In the genomic region with DNA sequence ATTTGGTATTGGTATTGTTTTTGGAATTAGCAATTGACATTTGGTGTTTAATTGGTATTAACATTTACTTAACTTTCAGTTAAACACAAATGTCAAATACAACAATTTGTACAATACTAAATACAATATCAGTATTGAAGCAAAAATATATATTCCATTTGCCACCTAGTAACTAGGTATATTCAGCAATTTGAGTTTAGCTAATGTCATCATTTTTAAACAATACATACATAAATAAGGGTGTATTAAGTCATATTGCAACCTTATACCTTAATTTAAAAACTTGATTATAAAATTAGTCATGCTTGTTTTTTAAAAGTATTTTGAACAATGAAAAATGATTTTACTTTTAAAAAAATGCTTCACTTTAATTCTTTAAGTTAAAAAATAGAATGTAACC, we compare ENCODE assay signal across 21 cellular contexts. TPM values are rescaled to one million over a fixed set of nuclear protein-coding genes. Genes with fewer than 3 reads are reported as not detected.
DNase-seq lines count a peak whose midpoint lies in the region; ATAC-seq, FAIRE-seq and TF ChIP-seq lines count a peak whose summit lies in the region.
"Had no signal": no experiment of that assay in that cellular context is flagged by ENCODE, and none has a peak within 500 bp of the region (broad histone marks: within the 10 kb centered on the region; RNA-seq: fewer than 3 reads in every experiment).

No MANE protein-coding gene starts in this region.

- no peaks in the 10 kb centered on the region for H3K4me1 ChIP-seq in kidney (ENCODE audit: control insufficient read depth in 1 of 2, insufficient read depth in 1 of 2, low read depth in 1 of 2, low read length in 2 of 2)
- H3K4me1 ChIP-seq: BLaER1 had no signal

- FAIRE-seq in A204.1 (lab: Jason Lieb, UNC): peak; percentile 91
- FAIRE-seq in TTC549 (lab: Jason Lieb, UNC): peak; percentile 82
- peak; percentile 54 for FAIRE-seq in endometrium (lab: Jason Lieb, UNC)
- peak; percentile 59 for FAIRE-seq in kidney (lab: Jason Lieb, UNC)
- FAIRE-seq: GM12892, GM19239, H1 had no signal

- H3K9ac ChIP-seq in kidney (ENCODE audit: low read length in 2 of 2): no peak overlapping the region
- H3K9ac ChIP-seq: BLaER1, GM23248 had no signal

- no peaks in the 10 kb centered on the region for H3K36me3 ChIP-seq in kidney (ENCODE audit: control insufficient read depth in 1 of 2, insufficient read depth in 2 of 2, low read length in 2 of 2)

- no peaks in the 10 kb centered on the region for H3K9me3 ChIP-seq in kidney (ENCODE audit: control insufficient read depth in 1 of 2, low read length in 2 of 2)
- H3K9me3 ChIP-seq: BLaER1 had no signal

- intact Hi-C loops in kidney (cut with DNase I) (no loop called here), sciatic nerve (cut with DNase I) (no loop called here)

- no peak overlapping the region for H3K4me3 ChIP-seq in kidney (ENCODE audit: low read length in 2 of 2)
- H3K4me3 ChIP-seq: BLaER1, GM23248 had no signal

- ATAC-seq in sciatic nerve: no peak

- H3K27ac ChIP-seq in kidney (ENCODE audit: low read depth in 2 of 2, low read length in 2 of 2): no peak overlapping the region
- H3K27ac ChIP-seq: BLaER1, GM23248 had no signal

- TF ChIP-seq CTCF in kidney (IDR thresholded peaks at IDR 0.05; ENCODE audit: borderline replicate concordance, extremely low read depth, insufficient read depth): no peak

- DNase-seq in kidney (no peak), NCI-H2227 (lab: John Stamatoyannopoulos, UW; ENCODE audit: unreplicated experiment) (no peak), C1 segment of cervical spinal cord (lab: John Stamatoyannopoulos, UW) (no peak), AG08395 (ENCODE audit: low spot score) (no peak), sciatic nerve (ENCODE audit: low spot score) (no peak)
- DNase-seq: 8988T; Calu3; CD4-positive, alpha-beta T cell; CD8-positive, alpha-beta memory T cell; DMS53; DMS79 treated with DMSO at 0.1 percent for 48 hours; GM23248; H7; HCEC 1CT had no signal

RNA-seq across cellular contexts. Expression of gene FBXO8, which starts 53.3 kb away (rescaled TPM):
- total RNA-seq in kidney: 35.3 TPM
- 36.3 TPM for polyA plus RNA-seq in kidney (ENCODE audit: insufficient read depth, low read depth, low replicate concordance)
- 31.7 TPM for total RNA-seq in sciatic nerve

RNA-seq across cellular contexts. Expression of gene CEP44, which starts 53.6 kb away (rescaled TPM):
- 14.7 TPM for total RNA-seq in kidney
- 5.0 TPM for polyA plus RNA-seq in kidney (ENCODE audit: insufficient read depth, low read depth, low replicate concordance)
- total RNA-seq in sciatic nerve: 21.0 TPM
